In the genomic region with DNA sequence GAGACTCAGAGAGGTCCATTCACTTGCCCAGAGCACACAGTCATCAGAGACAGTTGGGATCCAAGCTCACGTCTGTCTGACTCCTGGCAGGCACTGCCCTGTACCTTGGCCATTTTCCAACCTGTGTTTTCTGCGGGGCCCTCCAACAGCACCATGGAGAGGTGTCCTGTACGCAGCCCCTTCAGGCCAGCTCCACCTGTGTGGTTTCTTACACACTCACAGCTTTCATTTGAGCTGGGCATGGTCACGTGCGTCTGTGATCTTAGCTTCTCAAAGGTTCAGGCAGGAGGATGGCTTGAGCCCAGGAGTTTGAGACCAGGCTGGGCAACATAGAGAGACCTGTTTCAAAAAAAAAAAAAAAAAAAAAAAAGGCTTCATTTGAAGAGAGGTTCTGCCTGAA, we compare ENCODE assay signal across 34 cellular contexts.
"Had no signal": no experiment of that assay in that cellular context is flagged by ENCODE, and none has a peak within 500 bp of the region (broad histone marks: within the 10 kb centered on the region; RNA-seq: fewer than 3 reads in every experiment).

No MANE protein-coding gene starts in this region.

- H3K4me3 ChIP-seq: adrenal gland, body of pancreas, breast epithelium, cardiac muscle cell had no signal

- H3K27me3 ChIP-seq: adrenal gland, body of pancreas, brain microvascular endothelial cell, breast epithelium, cardiac muscle cell had no signal

- FAIRE-seq: astrocyte, TTC549 had no signal

- DNase-seq: activated B cell treated with CpG ODN at 0.5 μM for 24 hours; activated CD4-positive, alpha-beta memory T cell treated with anti-CD3 and anti-CD28 coated beads for 36 hours; activated CD4-positive, alpha-beta T cell treated with anti-CD3 and anti-CD28 coated beads for 4 hours; activated CD4-positive, alpha-beta T cell treated with anti-CD3 and anti-CD28 coated beads, Interleukin-2, amount 10 ng/mL, durations not matched to agents 24 days and 14 days; activated CD4-positive, alpha-beta T cell treated with anti-CD3 and anti-CD28 coated beads, Interleukin-2, amount 50 U/mL, for 1 hour; activated CD4-positive, alpha-beta T cell treated with anti-CD3 and anti-CD28 coated beads, Interleukin-2, amount 50 U/mL, for 4 hours; activated CD4-positive, CD25-positive, alpha-beta regulatory T cell treated with anti-CD3 and anti-CD28 coated beads, Interleukin-2, amount 50 U/mL, for 72 hours; activated CD8-positive, alpha-beta memory T cell treated with anti-CD3 and anti-CD28 coated beads, Interleukin-2, amount 50 U/mL, for 4 hours; activated CD8-positive, alpha-beta T cell treated with anti-CD3 and anti-CD28 coated beads for 36 hours; activated effector memory CD4-positive, alpha-beta T cell treated with anti-CD3 and anti-CD28 coated beads, Interleukin-2, amount 50 U/mL, for 16 hours; activated gamma-delta T cell treated with Interleukin-2 at 50 U/mL for 16 hours; activated naive CD4-positive, alpha-beta T cell; activated naive CD4-positive, alpha-beta T cell treated with anti-CD3 and anti-CD28 coated beads for 36 hours; activated naive CD4-positive, alpha-beta T cell treated with anti-CD3 and anti-CD28 coated beads, Interleukin-2, amount 50 U/mL, for 16 hours; activated naive CD8-positive, alpha-beta T cell treated with anti-CD3 and anti-CD28 coated beads for 36 hours; activated T-cell treated with anti-CD3 and anti-CD28 coated beads for 4 hours; activated T-cell treated with anti-CD3 and anti-CD28 coated beads, Interleukin-2, amount 50 U/mL, for 1 hour; activated T-cell treated with anti-CD3 and anti-CD28 coated beads, Interleukin-2, amount 50 U/mL, for 4 hours; activated T-cell treated with anti-CD3 and anti-CD28 coated beads, Interleukin-2, amount 50 U/mL, for 72 hours; adrenal gland; amniotic stem cell; body of pancreas; brain microvascular endothelial cell; caudate nucleus; T-helper 1 cell; T-helper 2 cell; T-helper 9 cell had no signal

- H3K27ac ChIP-seq: adrenal gland, body of pancreas, brain microvascular endothelial cell, breast epithelium, cardiac muscle cell, VCaP had no signal

- H3K9me3 ChIP-seq: adrenal gland, body of pancreas, breast epithelium had no signal

- H3K4me1 ChIP-seq: breast epithelium had no signal

- ATAC-seq: activated CD8-positive, alpha-beta T cell treated with anti-CD3 and anti-CD28 coated beads for 36 hours; activated naive CD4-positive, alpha-beta T cell treated with anti-CD3 and anti-CD28 coated beads, Interleukin-2, amount 50 U/mL, for 72 hours; activated T-cell treated with anti-CD3 and anti-CD28 coated beads, Interleukin-2, amount 50 U/mL, for 4 hours; activated T-cell treated with anti-CD3 and anti-CD28 coated beads, Interleukin-2, amount 50 U/mL, for 72 hours; activated T-helper 17 cell treated with anti-CD3 and anti-CD28 coated beads, Interleukin-2, amount 50 U/mL, for 72 hours; body of pancreas had no signal
